In genomic region chr9:90942555-90942954, GRCh38 we compare ENCODE assay signal across 14 cellular contexts.
A peak's percentile ranks its signal among the peaks of the same experiment; 100 is the strongest.
DNase-seq lines count a peak whose midpoint lies in the region; ATAC-seq, FAIRE-seq and TF ChIP-seq lines count a peak whose summit lies in the region.
"Had no signal": no experiment of that assay in that cellular context is flagged by ENCODE, and none has a peak within 500 bp of the region (broad histone marks: within the 10 kb centered on the region; RNA-seq: fewer than 3 reads in every experiment).

No MANE protein-coding gene starts in this region.

- H3K14ac ChIP-seq in mesenchymal stem cell (ENCODE audit: low read length in 2 of 2), result no peak overlapping the region

- no peak overlapping the region for H3K4ac ChIP-seq in mesenchymal stem cell (ENCODE audit: low read depth in 1 of 2, low read length in 2 of 2)

- H3K4me1 ChIP-seq in mesenchymal stem cell (ENCODE audit: control insufficient read depth, insufficient read depth, low read depth, low read length), result peaks cover 9% of the 10 kb centered on the region
- H3K4me1 ChIP-seq: lower lobe of right lung had no signal

- H2BK15ac ChIP-seq in mesenchymal stem cell (ENCODE audit: low read depth, poor library complexity, severe bottlenecking), result no peak overlapping the region

- no peak for FAIRE-seq in GM19239 (lab: Jason Lieb, UNC)

- CTCF ChIA-PET in GM10248 (lab: Yijun Ruan, JAX), result interaction anchor here (1.3 to 1.5 kb wide), 2 partner anchors 9 to 28 kb away, joined by 3 to 4 read pairs; no protein-coding TSS in a partner anchor

- H3K9ac ChIP-seq in mesenchymal stem cell (ENCODE audit: low read length), result no peak overlapping the region

- no peak for TF ChIP-seq CTCF in GM10248 (IDR thresholded peaks at IDR 0.05; ENCODE audit: control extremely low read depth, extremely low read depth, low read depth, missing control alignments)

- peak overlapping the region in 1 of 2 experiments; percentile 2 for H3K18ac ChIP-seq in mesenchymal stem cell (ENCODE audit: low read depth in 1 of 2, low read length in 2 of 2)

- H2BK5ac ChIP-seq in mesenchymal stem cell (ENCODE audit: low read depth, low read length, poor library complexity, severe bottlenecking), result no peak overlapping the region

- peak overlapping the region; percentile 2 for H2AK5ac ChIP-seq in mesenchymal stem cell (ENCODE audit: low read length, severe bottlenecking)

- no peak overlapping the region for H4K8ac ChIP-seq in mesenchymal stem cell (ENCODE audit: low read length)

- no peak overlapping the region for H3K4me3 ChIP-seq in mesenchymal stem cell (ENCODE audit: insufficient read depth in 1 of 2, low read depth in 1 of 2, low read length in 2 of 2)
- H3K4me3 ChIP-seq: lower lobe of right lung, skin epidermis had no signal

- no peaks in the 10 kb centered on the region for H3K36me3 ChIP-seq in mesenchymal stem cell (ENCODE audit: control insufficient read depth in 1 of 2, insufficient read depth in 2 of 2, low read depth in 1 of 2, low read length in 2 of 2)
- H3K36me3 ChIP-seq: lower lobe of right lung had no signal

- no peak overlapping the region for H2BK12ac ChIP-seq in mesenchymal stem cell (ENCODE audit: low read length in 2 of 2)

- H3K27ac ChIP-seq in mesenchymal stem cell (ENCODE audit: low read length, poor library complexity, severe bottlenecking), result peak overlapping the region; percentile 10
- H3K27ac ChIP-seq: lower lobe of right lung, VCaP had no signal

- H3K4me2 ChIP-seq in mesenchymal stem cell (ENCODE audit: low read length, poor library complexity, severe bottlenecking), result no peak overlapping the region

- H2AFZ ChIP-seq in mesenchymal stem cell (ENCODE audit: low read depth, low read length), result no peak overlapping the region

- H3K9me3 ChIP-seq in mesenchymal stem cell (ENCODE audit: control insufficient read depth, low read length), result peaks cover 21% of the 10 kb centered on the region
- H3K9me3 ChIP-seq: lower lobe of right lung had no signal

- H3K23ac ChIP-seq in mesenchymal stem cell (ENCODE audit: low read length in 2 of 2), result no peak overlapping the region

- intact Hi-C loops in Right ventricle myocardium superior (cut with DNase I), result no loop called here

- H2BK120ac ChIP-seq in mesenchymal stem cell (ENCODE audit: low read depth, low read length), result no peak overlapping the region

- DNase-seq in GM10248 (ENCODE audit: extremely low spot score) (peak; percentile 29), SHP77 (lab: John Stamatoyannopoulos, UW) (peak; percentile 19 to 89), mesenchymal stem cell (no peak), AG20443 (ENCODE audit: low spot score) (no peak), Right ventricle myocardium superior (no peak), GM19239 (ENCODE audit: insufficient read length, low spot score) (no peak)
- DNase-seq: hypothalamus, lower lobe of right lung, NCI-H526 treated with DMSO at 0.1 percent for 48 hours, nucleus accumbens had no signal

- no peak overlapping the region for H4K91ac ChIP-seq in mesenchymal stem cell (ENCODE audit: low read length)

- 77% methylated on average over 7 of the region's 7 CpGs for WGBS in mesenchymal stem cell

- ATAC-seq in HG03039 (IDR thresholded peaks at IDR 0.05; ENCODE audit: unreplicated experiment), result peak; percentile 46
- ATAC-seq in GM18861 (IDR thresholded peaks at IDR 0.05; ENCODE audit: unreplicated experiment), result no peak
- no peak for ATAC-seq in Right ventricle myocardium superior (ENCODE audit: poor library complexity)

- H3K79me1 ChIP-seq in mesenchymal stem cell (replicated peaks; ENCODE audit: low read length, poor library complexity, severe bottlenecking), result no peaks in the 10 kb centered on the region

- peaks cover 0 to 14% of the 10 kb centered on the region in 2 experiments for H3K27me3 ChIP-seq in mesenchymal stem cell (ENCODE audit: control insufficient read depth in 1 of 2, insufficient read depth in 1 of 2, low read length in 2 of 2)

- POLR2A ChIA-PET in GM10248 (lab: Yijun Ruan, JAX), result no interaction called here

Comparison
In these comparisons a context has a peak if more than half of its experiments do, and no peak if none do; other contexts are left out.
1. DNase-seq: peak in GM10248 (single experiment) and SHP77 (2 of 2); none in mesenchymal stem cell (single experiment), AG20443 (single experiment), Right ventricle myocardium superior (single experiment) and GM19239 (single experiment).